23 cellular contexts compared by ENCODE assay signal in the genomic region with DNA sequence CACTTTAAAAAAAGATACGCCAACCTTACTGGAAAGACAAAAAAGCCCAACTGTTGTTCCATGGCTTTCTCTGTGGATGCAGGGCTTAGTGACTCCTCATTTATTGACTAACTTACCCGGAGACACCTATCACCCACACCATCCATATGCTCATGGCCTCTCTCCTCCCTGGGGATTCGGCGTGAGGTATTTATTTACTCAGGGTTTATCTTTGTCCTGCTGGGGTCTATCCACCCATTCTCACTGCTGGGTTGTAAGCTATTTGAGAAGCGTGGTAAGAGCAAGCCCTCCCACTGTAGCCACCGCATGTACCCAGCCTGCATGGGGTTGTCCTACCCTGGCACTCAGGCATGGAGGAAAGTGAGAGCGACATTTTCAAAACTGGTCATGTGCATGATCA.
"Had no signal": no experiment of that assay in that cellular context is flagged by ENCODE, and none has a peak within 500 bp of the region (broad histone marks: within the 10 kb centered on the region; RNA-seq: fewer than 3 reads in every experiment).

No MANE protein-coding gene starts in this region.

- H3K36me3 Mint-ChIP-seq: natural killer cell treated with Interleukin-12 subunit alpha and Interleukin-12 subunit beta and Interleukin-15 and Interleukin-18, amount 100 ng/mL, for 72 hours had no signal

- H3K27ac ChIP-seq: body of pancreas, dorsolateral prefrontal cortex, epithelial cell of prostate, lower lobe of right lung, neutrophil, pancreas, right lobe of liver, tibial nerve, uterus had no signal

- H3K27me3 ChIP-seq: body of pancreas, dorsolateral prefrontal cortex, neutrophil, pancreas, right lobe of liver, tibial nerve, uterus had no signal

- H3K36me3 ChIP-seq: lower lobe of right lung, neutrophil, pancreas, right lobe of liver, tibial nerve, uterus had no signal

- H3K9me3 Mint-ChIP-seq: activated CD4-positive, alpha-beta T cell treated with anti-CD3 and anti-CD28 coated beads, Interleukin-2, amount 10 ng/mL, durations not matched to agents 24 days and 14 days; activated CD8-positive, alpha-beta T cell treated with anti-CD3 and anti-CD28 coated beads for 36 hours; activated naive CD4-positive, alpha-beta T cell treated with anti-CD3 and anti-CD28 coated beads for 36 hours; activated T-cell treated with anti-CD3 and anti-CD28 coated beads, Interleukin-2, amount 50 U/mL, for 4 hours had no signal

- H3K27me3 Mint-ChIP-seq: activated CD4-positive, alpha-beta T cell treated with anti-CD3 and anti-CD28 coated beads, Interleukin-2, amount 10 ng/mL, durations not matched to agents 24 days and 14 days; activated CD8-positive, alpha-beta T cell treated with anti-CD3 and anti-CD28 coated beads for 36 hours; natural killer cell treated with Interleukin-12 subunit alpha and Interleukin-12 subunit beta and Interleukin-15 and Interleukin-18, amount 100 ng/mL, for 72 hours; stimulated activated naive CD8-positive, alpha-beta T cell treated with anti-CD3 and anti-CD28 coated beads, Interleukin-15, Interleukin-2, amounts not matched to agents 100 ng/mL and 50 ng/mL, for 24 hours had no signal

- H3K4me3 ChIP-seq: body of pancreas, dorsolateral prefrontal cortex, lower lobe of right lung, pancreas, right lobe of liver, tibial nerve, uterus had no signal

- H3K27ac Mint-ChIP-seq: activated CD4-positive, alpha-beta T cell treated with anti-CD3 and anti-CD28 coated beads, Interleukin-2, amount 10 ng/mL, durations not matched to agents 24 days and 14 days; activated CD8-positive, alpha-beta T cell treated with anti-CD3 and anti-CD28 coated beads for 36 hours; activated naive CD4-positive, alpha-beta T cell treated with anti-CD3 and anti-CD28 coated beads for 36 hours; natural killer cell treated with Interleukin-12 subunit alpha and Interleukin-12 subunit beta and Interleukin-15 and Interleukin-18, amount 100 ng/mL, for 72 hours; stimulated activated naive CD8-positive, alpha-beta T cell treated with anti-CD3 and anti-CD28 coated beads, Interleukin-15, Interleukin-2, amounts not matched to agents 100 ng/mL and 50 ng/mL, for 24 hours had no signal

- H3K4me1 ChIP-seq: body of pancreas, lower lobe of right lung, pancreas, right lobe of liver, tibial nerve, uterus had no signal

- H3K9me3 ChIP-seq: body of pancreas, lower lobe of right lung, neutrophil, pancreas, right lobe of liver, tibial nerve, uterus had no signal

- DNase-seq: activated CD4-positive, alpha-beta T cell treated with anti-CD3 and anti-CD28 coated beads, Interleukin-2, amount 10 ng/mL, durations not matched to agents 24 days and 14 days; activated CD4-positive, CD25-positive, alpha-beta regulatory T cell; activated CD8-positive, alpha-beta memory T cell treated with anti-CD3 and anti-CD28 coated beads, Interleukin-2, amount 50 U/mL, for 4 hours; activated CD8-positive, alpha-beta T cell treated with anti-CD3 and anti-CD28 coated beads for 36 hours; activated naive CD4-positive, alpha-beta T cell treated with anti-CD3 and anti-CD28 coated beads for 36 hours; activated T-cell treated with anti-CD3 and anti-CD28 coated beads, Interleukin-2, amount 50 U/mL, for 4 hours; body of pancreas; central memory CD4-positive, alpha-beta T cell; dorsolateral prefrontal cortex; foreskin fibroblast; hippocampal formation; lower lobe of right lung; pancreas; right lobe of liver; small intestine; stimulated activated CD4-positive, alpha-beta T cell treated with anti-CD3 and anti-CD28 coated beads, Interleukin-15, amount 100 ng/mL, for 24 hours; stimulated activated CD4-positive, alpha-beta T cell treated with anti-CD3 and anti-CD28 coated beads, Interleukin-2, amount 100 ng/mL, for 48 hours; uterus had no signal

- H3K4me1 Mint-ChIP-seq: activated CD4-positive, alpha-beta T cell treated with anti-CD3 and anti-CD28 coated beads, Interleukin-2, amount 10 ng/mL, durations not matched to agents 24 days and 14 days had no signal

- H3K4me3 Mint-ChIP-seq: activated CD4-positive, alpha-beta T cell treated with anti-CD3 and anti-CD28 coated beads, Interleukin-2, amount 10 ng/mL, durations not matched to agents 24 days and 14 days; activated CD8-positive, alpha-beta T cell treated with anti-CD3 and anti-CD28 coated beads for 36 hours; activated naive CD4-positive, alpha-beta T cell treated with anti-CD3 and anti-CD28 coated beads for 36 hours; activated T-cell treated with anti-CD3 and anti-CD28 coated beads, Interleukin-2, amount 50 U/mL, for 4 hours; natural killer cell treated with Interleukin-12 subunit alpha and Interleukin-12 subunit beta and Interleukin-15 and Interleukin-18, amount 100 ng/mL, for 72 hours; stimulated activated naive CD8-positive, alpha-beta T cell treated with anti-CD3 and anti-CD28 coated beads, Interleukin-15, Interleukin-2, amounts not matched to agents 100 ng/mL and 50 ng/mL, for 24 hours had no signal
